ENCODE assay signal across 9 cellular contexts in the genomic region with DNA sequence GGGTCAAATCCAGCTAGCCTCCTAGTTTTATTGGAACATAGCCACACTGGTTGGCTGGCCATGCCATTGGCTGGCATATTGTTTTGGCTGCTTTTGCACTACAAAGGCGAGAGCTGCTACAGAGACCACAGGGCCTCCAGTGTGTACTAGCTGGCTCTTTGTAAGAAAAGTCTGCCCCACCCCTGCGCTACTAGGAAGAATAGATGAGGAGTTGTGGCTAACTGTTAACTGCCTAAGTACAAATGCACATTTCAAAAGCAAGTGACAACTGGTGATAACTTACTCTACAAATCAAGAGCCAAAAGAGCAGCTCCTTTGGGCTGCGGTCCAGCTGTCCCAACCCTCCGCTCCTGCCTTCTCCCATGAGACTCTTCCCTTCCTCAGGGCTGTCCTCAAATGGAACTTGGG.
A peak's percentile ranks its signal among the peaks of the same experiment; 100 is the strongest.
DNase-seq lines count a peak whose midpoint lies in the region; ATAC-seq lines count a peak whose summit lies in the region.
"Had no signal": no experiment of that assay in that cellular context is flagged by ENCODE, and none has a peak within 500 bp of the region (broad histone marks: within the 10 kb centered on the region; RNA-seq: fewer than 3 reads in every experiment).

No MANE protein-coding gene starts in this region.

- no peaks in the 10 kb centered on the region for H3K27me3 ChIP-seq in subcutaneous abdominal adipose tissue (ENCODE audit: control insufficient read depth in 5 of 5, insufficient read depth in 4 of 5, low read length in 5 of 5)

- H3K4me3 Mint-ChIP-seq in activated naive CD4-positive, alpha-beta T cell treated with anti-CD3 and anti-CD28 coated beads, Interleukin-2, amount 50 U/mL, for 24 hours = peak overlapping the region; percentile 84

- peak overlapping the region; percentile 97 for H3K27ac Mint-ChIP-seq in activated naive CD4-positive, alpha-beta T cell treated with anti-CD3 and anti-CD28 coated beads, Interleukin-2, amount 50 U/mL, for 24 hours

- DNase-seq in DMS 273 (lab: John Stamatoyannopoulos, UW; ENCODE audit: unreplicated experiment) = peak; percentile 23
- DNase-seq in DMS 273 treated with DMSO at 0.1 percent for 48 hours (lab: John Stamatoyannopoulos, UW) = no peak
- DNase-seq in left colon = no peak
- DNase-seq in effector CD4-positive, alpha-beta T cell = no peak
- DNase-seq in 8988T = no peak
- no peak for DNase-seq in NCI-H774 (lab: John Stamatoyannopoulos, UW)

- no peaks in the 10 kb centered on the region for H3K36me3 ChIP-seq in subcutaneous abdominal adipose tissue (ENCODE audit: control insufficient read depth in 5 of 5, insufficient read depth in 5 of 5, low read length in 5 of 5)

- H3K9ac ChIP-seq in subcutaneous abdominal adipose tissue (ENCODE audit: low read length in 5 of 5) = no peak overlapping the region

- H3K9me3 ChIP-seq in subcutaneous abdominal adipose tissue (ENCODE audit: control insufficient read depth in 5 of 5, low read length in 5 of 5) = no peaks in the 10 kb centered on the region

- H3K4me3 ChIP-seq in subcutaneous abdominal adipose tissue (ENCODE audit: low read depth in 1 of 5, low read length in 5 of 5) = no peak overlapping the region

- H3K27ac ChIP-seq in subcutaneous abdominal adipose tissue (ENCODE audit: low read depth, low read length) = peak overlapping the region; percentile 72
- H3K27ac ChIP-seq: 22Rv1 had no signal

- no peaks in the 10 kb centered on the region for H3K9me3 Mint-ChIP-seq in activated naive CD4-positive, alpha-beta T cell treated with anti-CD3 and anti-CD28 coated beads, Interleukin-2, amount 50 U/mL, for 24 hours

- peaks cover 5% of the 10 kb centered on the region for H3K36me3 Mint-ChIP-seq in activated naive CD4-positive, alpha-beta T cell treated with anti-CD3 and anti-CD28 coated beads, Interleukin-2, amount 50 U/mL, for 24 hours

- intact Hi-C loops in left colon (cut with DNase I, micrococcal nuclease) = no loop called here

- peaks cover 6 to 52% (median 42%) of the 10 kb centered on the region in 5 donors for H3K4me1 ChIP-seq in subcutaneous abdominal adipose tissue (ENCODE audit: control insufficient read depth in 5 of 5, insufficient read depth in 5 of 5, low read length in 5 of 5)

- ATAC-seq in left colon = peak; percentile 52

- no peaks in the 10 kb centered on the region for H3K27me3 Mint-ChIP-seq in activated naive CD4-positive, alpha-beta T cell treated with anti-CD3 and anti-CD28 coated beads, Interleukin-2, amount 50 U/mL, for 24 hours

- H3K4me1 Mint-ChIP-seq in activated naive CD4-positive, alpha-beta T cell treated with anti-CD3 and anti-CD28 coated beads, Interleukin-2, amount 50 U/mL, for 24 hours = peaks cover 86% of the 10 kb centered on the region
